ENCODE assay signal across 1 cellular context in the genomic region with DNA sequence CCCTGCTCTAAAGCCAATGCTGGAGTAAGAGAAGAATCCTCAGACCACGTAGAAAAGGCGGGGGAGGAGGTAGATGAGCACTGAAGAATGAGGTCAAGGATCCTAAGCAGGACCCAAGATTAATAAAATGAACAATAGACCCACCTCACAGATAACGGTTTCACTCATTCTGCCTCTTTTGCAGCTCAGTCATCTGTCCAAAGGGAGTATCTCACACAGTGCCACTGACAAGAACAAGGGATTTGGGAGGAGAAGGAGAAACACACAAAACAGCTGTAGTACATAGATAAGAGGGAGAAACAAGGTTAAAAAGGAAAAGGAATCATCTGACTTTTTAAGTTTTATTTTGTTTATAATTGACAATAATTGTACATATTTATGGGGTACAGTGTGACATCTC.
A peak's percentile ranks its signal among the peaks of the same experiment; 100 is the strongest.
TF ChIP-seq lines count a peak whose summit lies in the region.

No MANE protein-coding gene starts in this region.

TF ChIP-seq in K562, 482 proteins besides CTCF, POLR2A, EP300 and RAD21 (continued from another document):
- TF ChIP-seq UBTF (IDR thresholded peaks at IDR 0.05; ENCODE audit: borderline replicate concordance in 1 of 2, low read depth in 2 of 2, low read length in 2 of 2) (no peak), ZNF212 (CRISPR knock-in tag; IDR thresholded peaks at IDR 0.05) (no peak), CBFA2T3 (IDR thresholded peaks at IDR 0.05) (peak; percentile 83), STAG1 (CRISPR knock-in tag; IDR thresholded peaks at IDR 0.05; ENCODE audit: borderline replicate concordance) (no peak), MCM7 (IDR thresholded peaks at IDR 0.05) (no peak), ELF1 (tag; IDR thresholded peaks at IDR 0.05) (no peak), SP2 (IDR thresholded peaks at IDR 0.05; ENCODE audit: extremely low read depth, low read depth, low read length, poor library complexity, severe bottlenecking) (no peak)
